1 cellular context compared by ENCODE assay signal in genomic region chr9:137070906-137071275, GRCh38.
TF ChIP-seq lines count a peak whose summit lies in the region.

No MANE protein-coding gene starts in this region.

TF ChIP-seq in HepG2, 621 proteins besides CTCF, POLR2A, EP300 and RAD21 (continued from another document and continues in another):
- TF ChIP-seq ZNF275 (CRISPR knock-in tag; IDR thresholded peaks at IDR 0.05; ENCODE audit: borderline replicate concordance) (no peak), ZNF557 (CRISPR knock-in tag; IDR thresholded peaks at IDR 0.05) (no peak), ZNF232 (CRISPR knock-in tag; IDR thresholded peaks at IDR 0.05; ENCODE audit: borderline replicate concordance) (no peak), SALL2 (CRISPR knock-in tag; IDR thresholded peaks at IDR 0.05) (no peak), HDAC1 (CRISPR knock-in tag; IDR thresholded peaks at IDR 0.05) (peak; percentile 18; the same call in 1 of the 2 replicates), HOXA9 (CRISPR knock-in tag; IDR thresholded peaks at IDR 0.05; ENCODE audit: borderline replicate concordance) (no peak), CBFB (CRISPR knock-in tag; IDR thresholded peaks at IDR 0.05) (no peak), ZNF567 (CRISPR knock-in tag; IDR thresholded peaks at IDR 0.05; ENCODE audit: borderline replicate concordance) (no peak), ATF3 (CRISPR knock-in tag; IDR thresholded peaks at IDR 0.05) (no peak), ZFYVE20 (CRISPR knock-in tag; IDR thresholded peaks at IDR 0.05; ENCODE audit: borderline replicate concordance, low read depth) (no peak), ZFP82 (CRISPR knock-in tag; IDR thresholded peaks at IDR 0.05; ENCODE audit: borderline replicate concordance) (no peak), ZNF335 (CRISPR knock-in tag; IDR thresholded peaks at IDR 0.05) (no peak), RFXAP (CRISPR knock-in tag; IDR thresholded peaks at IDR 0.05; ENCODE audit: borderline replicate concordance) (no peak), BCL6 (CRISPR knock-in tag; IDR thresholded peaks at IDR 0.05) (no peak), NCOA1 (CRISPR knock-in tag; IDR thresholded peaks at IDR 0.05) (no peak), ZNF138 (CRISPR knock-in tag; IDR thresholded peaks at IDR 0.05; ENCODE audit: low read depth) (no peak), LRRFIP1 (CRISPR knock-in tag; conservative IDR thresholded peaks at IDR 0.05) (no peak), ZBTB49 (CRISPR knock-in tag; IDR thresholded peaks at IDR 0.05; ENCODE audit: borderline replicate concordance) (no peak), UBTF (CRISPR knock-in tag; IDR thresholded peaks at IDR 0.05) (peak; percentile 51), MYNN (CRISPR knock-in tag; IDR thresholded peaks at IDR 0.05; ENCODE audit: low read depth) (no peak), FOXA1 (IDR thresholded peaks at IDR 0.05) (no peak), FOXA1 (CRISPR knock-in tag; IDR thresholded peaks at IDR 0.05) (no peak), ZNF614 (CRISPR knock-in tag; IDR thresholded peaks at IDR 0.05; ENCODE audit: borderline replicate concordance) (peak; percentile 32; the same call in 1 of the 2 replicates), HNRNPLL (IDR thresholded peaks at IDR 0.05; ENCODE audit: low read depth, low read length, poor library complexity, severe bottlenecking) (no peak), RBM22 (optimal IDR thresholded peaks at IDR 0.05; ENCODE audit: low read length) (no peak), ZMYM3 (CRISPR knock-in tag; IDR thresholded peaks at IDR 0.05) (no peak), JARID2 (CRISPR knock-in tag; IDR thresholded peaks at IDR 0.05; ENCODE audit: insufficient replicate concordance) (no peak), ZFX (CRISPR knock-in tag; IDR thresholded peaks at IDR 0.05; ENCODE audit: low read depth) (peak; percentile 71), CCDC6 (CRISPR knock-in tag; IDR thresholded peaks at IDR 0.05) (no peak), ZBTB37 (CRISPR knock-in tag; IDR thresholded peaks at IDR 0.05) (no peak), ZSCAN20 (CRISPR knock-in tag; IDR thresholded peaks at IDR 0.05; ENCODE audit: borderline replicate concordance) (no peak), TRAFD1 (CRISPR knock-in tag; IDR thresholded peaks at IDR 0.05; ENCODE audit: borderline replicate concordance) (0 out of 2 replicates have a peak, but pooled peaks have one; percentile 63), ARNTL (CRISPR knock-in tag; IDR thresholded peaks at IDR 0.05) (0 out of 2 replicates have a peak, but pooled peaks have one; percentile 6), ZFP62 (CRISPR knock-in tag; IDR thresholded peaks at IDR 0.05) (no peak), RFX3 (CRISPR knock-in tag; IDR thresholded peaks at IDR 0.05) (no peak), ZSCAN29 (CRISPR knock-in tag; conservative IDR thresholded peaks at IDR 0.05) (no peak), ZNF891 (CRISPR knock-in tag; IDR thresholded peaks at IDR 0.05) (0 out of 2 replicates have a peak, but pooled peaks have one; percentile 41), ZNF3 (CRISPR knock-in tag; IDR thresholded peaks at IDR 0.05) (no peak), TRIM24 (CRISPR knock-in tag; IDR thresholded peaks at IDR 0.05) (no peak), ZNF83 (CRISPR knock-in tag; IDR thresholded peaks at IDR 0.05; ENCODE audit: borderline replicate concordance) (no peak), HIC2 (CRISPR knock-in tag; IDR thresholded peaks at IDR 0.05; ENCODE audit: low read depth) (no peak), ZFP36L2 (CRISPR knock-in tag; IDR thresholded peaks at IDR 0.05) (no peak), CHCHD3 (CRISPR knock-in tag; IDR thresholded peaks at IDR 0.05) (no peak), MEF2D (CRISPR knock-in tag; IDR thresholded peaks at IDR 0.05) (no peak; the same call in 1 of the 2 replicates), DDIT3 (CRISPR knock-in tag; IDR thresholded peaks at IDR 0.05) (no peak), ZNF776 (CRISPR knock-in tag; IDR thresholded peaks at IDR 0.05) (no peak), REST (IDR thresholded peaks at IDR 0.05; ENCODE audit: borderline replicate concordance in 1 of 2, low read depth in 1 of 2, low read length in 2 of 2) (no peak), NFATC3 (CRISPR knock-in tag; IDR thresholded peaks at IDR 0.05) (no peak), ZNF576 (CRISPR knock-in tag; IDR thresholded peaks at IDR 0.05) (no peak), TARDBP (CRISPR knock-in tag; IDR thresholded peaks at IDR 0.05) (no peak), NFE2 (CRISPR knock-in tag; IDR thresholded peaks at IDR 0.05) (no peak)
